ENCODE assay signal across 8 cellular contexts in genomic region chr13:73767747-73768315, GRCh38.
A peak's percentile ranks its signal among the peaks of the same experiment; 100 is the strongest.
DNase-seq lines count a peak whose midpoint lies in the region; ATAC-seq and TF ChIP-seq lines count a peak whose summit lies in the region.

No MANE protein-coding gene starts in this region.

- H3K79me2 ChIP-seq in KMS-11 (ENCODE audit: insufficient read depth, low read depth): no peaks in the 10 kb centered on the region

- TF ChIP-seq POLR2A in upper lobe of left lung (IDR thresholded peaks at IDR 0.05): no peak

- H3K4me2 ChIP-seq in KMS-11: no peak overlapping the region

- H3K27me3 ChIP-seq in KMS-11 (ENCODE audit: insufficient read depth, low read depth) (no peaks in the 10 kb centered on the region), upper lobe of left lung (no peaks in the 10 kb centered on the region)

- no peak overlapping the region for H2AFZ ChIP-seq in KMS-11 (ENCODE audit: low read depth)

- H3K9ac ChIP-seq in KMS-11: no peak overlapping the region

- H3K36me3 ChIP-seq in KMS-11 (ENCODE audit: insufficient read depth): no peaks in the 10 kb centered on the region
- H3K36me3 ChIP-seq in upper lobe of left lung: no peaks in the 10 kb centered on the region

- no peak overlapping the region for H3K27ac ChIP-seq in KMS-11
- peak overlapping the region in 3 of 4 donors; percentile 9 to 85 (median 25) for H3K27ac ChIP-seq in upper lobe of left lung

- no peaks in the 10 kb centered on the region for H3K4me1 ChIP-seq in KMS-11 (ENCODE audit: low read depth, poor library complexity, severe bottlenecking)
- H3K4me1 ChIP-seq in upper lobe of left lung: peaks cover 18 to 24% (median 20%) of the 10 kb centered on the region in 4 donors

- no peak for TF ChIP-seq EP300 in upper lobe of left lung (IDR thresholded peaks at IDR 0.05)

- H3K4me3 ChIP-seq in KMS-11 (IDR thresholded peaks at IDR 0.05; ENCODE audit: insufficient read depth, low read depth, low read length) (no peak overlapping the region), upper lobe of left lung (no peak overlapping the region)

- H3K9me3 ChIP-seq in upper lobe of left lung: no peaks in the 10 kb centered on the region

- DNase-seq in DMS 273 (lab: John Stamatoyannopoulos, UW; ENCODE audit: unreplicated experiment) (peak; percentile 40), DMS 273 treated with DMSO at 0.1 percent for 48 hours (lab: John Stamatoyannopoulos, UW) (no peak), left kidney (ENCODE audit: low read depth, low spot score) (peak; percentile 15), upper lobe of left lung (no peak)
- DNase-seq in activated naive CD4-positive, alpha-beta T cell treated with anti-CD3 and anti-CD28 coated beads, Interleukin-2, amount 50 U/mL, for 16 hours: peak; percentile 42

- peak; percentile 32; the same call in 1 of the 2 replicates for TF ChIP-seq CTCF in KMS-11 (conservative IDR thresholded peaks at IDR 0.05; ENCODE audit: low read depth, low read length)
- TF ChIP-seq CTCF in upper lobe of left lung (IDR thresholded peaks at IDR 0.05): peak in 4 of 6 experiments; percentile 15 to 22 (median 18)

- ATAC-seq in upper lobe of left lung (ENCODE audit: low FRiP score in 2 of 2) (no peak), HG03439 (IDR thresholded peaks at IDR 0.05; ENCODE audit: unreplicated experiment) (no peak), HG03280 (IDR thresholded peaks at IDR 0.05; ENCODE audit: unreplicated experiment) (no peak)

- WGBS in upper lobe of left lung, 2 donors: 86 to 94% methylated on average over 4 of the region's 4 CpGs

- H4K20me1 ChIP-seq in KMS-11 (ENCODE audit: insufficient read depth): no peaks in the 10 kb centered on the region

Comparison
In these comparisons a context has a peak if more than half of its experiments do, and no peak if none do; other contexts are left out.
1. DNase-seq: peak in DMS 273 (single experiment), activated naive CD4-positive, alpha-beta T cell treated with anti-CD3 and anti-CD28 coated beads, Interleukin-2, amount 50 U/mL, for 16 hours (single experiment) and left kidney (single experiment); none in DMS 273 treated with DMSO at 0.1 percent for 48 hours (single experiment) and upper lobe of left lung (0 of 2).